ENCODE assay signal across 1 cellular context in the genomic region with DNA sequence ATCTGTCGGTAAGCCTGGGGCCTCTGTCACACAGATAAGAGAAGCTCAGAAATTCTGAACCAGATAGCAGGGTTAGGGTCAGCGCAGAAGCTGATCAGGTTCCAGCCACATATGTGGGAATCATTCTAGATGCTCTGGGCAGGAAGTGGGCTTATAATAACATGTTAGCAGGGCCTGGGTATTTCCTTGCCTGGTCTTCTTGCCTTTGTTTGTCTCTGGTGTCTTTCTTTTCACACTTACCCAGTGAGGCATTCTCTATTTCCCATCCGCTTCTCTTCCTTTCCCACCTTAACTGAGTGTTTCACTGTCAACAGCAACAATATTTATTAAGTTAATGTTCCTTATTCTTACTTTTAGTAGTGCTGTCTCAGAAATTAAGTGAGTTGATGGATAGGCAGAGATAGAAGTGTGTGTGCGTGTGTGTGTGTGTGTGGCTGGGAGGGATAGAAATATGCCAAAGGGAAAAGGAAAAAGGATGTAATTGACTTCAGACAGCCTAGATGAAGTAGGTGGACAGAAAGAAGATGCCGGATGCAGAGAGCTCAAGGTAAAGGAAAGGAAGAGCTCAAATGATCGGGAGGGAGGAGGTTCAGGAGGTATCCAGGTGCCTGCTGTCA.
TF ChIP-seq lines count a peak whose summit lies in the region.

No MANE protein-coding gene starts in this region.

TF ChIP-seq in GM12891, 5 proteins besides CTCF, POLR2A, EP300 and RAD21:
- no peak for TF ChIP-seq TAF1 (IDR thresholded peaks at IDR 0.05; ENCODE audit: low read depth, low read length)
- TF ChIP-seq SPI1 (IDR thresholded peaks at IDR 0.05; ENCODE audit: low read depth, low read length) = peak; percentile 16; the same call in 1 of the 2 replicates
TF ChIP-seq in GM12891: peak in this region for 1.
